ENCODE assay signal across 8 cellular contexts in the genomic region with DNA sequence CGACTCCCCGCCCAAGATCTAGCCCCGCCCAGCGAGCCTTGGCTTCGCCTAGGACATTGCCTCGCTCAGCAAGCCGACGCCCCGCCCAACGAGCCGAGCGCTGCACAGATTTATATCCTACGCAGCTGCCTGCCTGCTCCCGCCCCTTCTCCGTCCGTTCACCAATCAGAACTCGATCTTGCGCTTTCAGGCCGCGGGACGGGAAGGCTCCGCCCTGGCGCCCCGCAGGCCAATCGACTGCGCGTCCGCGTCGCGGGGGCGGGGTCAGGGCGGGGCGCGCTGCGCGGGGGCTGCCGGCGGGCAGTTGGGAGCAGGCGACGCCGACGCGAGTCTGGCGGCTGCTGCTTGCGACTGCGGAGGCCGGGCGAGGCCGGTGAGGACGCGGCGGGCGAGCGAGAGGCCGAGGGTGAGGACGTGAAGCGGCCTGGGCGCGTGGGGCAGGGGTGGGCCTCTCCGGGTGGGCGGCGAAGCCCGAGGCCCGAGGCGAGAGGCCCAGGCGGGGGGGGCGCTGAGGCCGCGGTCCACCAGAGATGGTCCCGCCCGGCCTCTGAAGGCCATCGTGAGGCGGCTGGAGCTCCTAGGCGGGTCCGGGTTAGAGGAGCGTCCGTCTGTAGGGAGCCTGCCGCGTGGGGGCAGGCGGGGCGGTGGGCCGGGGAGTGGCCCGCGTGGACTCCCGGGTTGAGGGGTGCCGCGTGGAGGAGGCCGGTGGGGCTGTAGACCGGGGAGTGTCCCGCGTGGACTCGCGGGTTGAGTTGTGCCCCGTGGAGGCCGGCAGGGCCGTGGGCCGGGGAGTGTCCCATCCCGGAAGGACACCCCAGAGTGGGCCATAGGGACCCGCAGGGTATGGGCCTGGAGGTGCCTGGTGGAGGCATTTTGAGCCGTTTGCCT. TPM values are rescaled to one million over a fixed set of nuclear protein-coding genes. Genes with fewer than 3 reads are reported as not detected.
DNase-seq lines count a peak whose midpoint lies in the region; ATAC-seq and TF ChIP-seq lines count a peak whose summit lies in the region.

A gene with protein sequence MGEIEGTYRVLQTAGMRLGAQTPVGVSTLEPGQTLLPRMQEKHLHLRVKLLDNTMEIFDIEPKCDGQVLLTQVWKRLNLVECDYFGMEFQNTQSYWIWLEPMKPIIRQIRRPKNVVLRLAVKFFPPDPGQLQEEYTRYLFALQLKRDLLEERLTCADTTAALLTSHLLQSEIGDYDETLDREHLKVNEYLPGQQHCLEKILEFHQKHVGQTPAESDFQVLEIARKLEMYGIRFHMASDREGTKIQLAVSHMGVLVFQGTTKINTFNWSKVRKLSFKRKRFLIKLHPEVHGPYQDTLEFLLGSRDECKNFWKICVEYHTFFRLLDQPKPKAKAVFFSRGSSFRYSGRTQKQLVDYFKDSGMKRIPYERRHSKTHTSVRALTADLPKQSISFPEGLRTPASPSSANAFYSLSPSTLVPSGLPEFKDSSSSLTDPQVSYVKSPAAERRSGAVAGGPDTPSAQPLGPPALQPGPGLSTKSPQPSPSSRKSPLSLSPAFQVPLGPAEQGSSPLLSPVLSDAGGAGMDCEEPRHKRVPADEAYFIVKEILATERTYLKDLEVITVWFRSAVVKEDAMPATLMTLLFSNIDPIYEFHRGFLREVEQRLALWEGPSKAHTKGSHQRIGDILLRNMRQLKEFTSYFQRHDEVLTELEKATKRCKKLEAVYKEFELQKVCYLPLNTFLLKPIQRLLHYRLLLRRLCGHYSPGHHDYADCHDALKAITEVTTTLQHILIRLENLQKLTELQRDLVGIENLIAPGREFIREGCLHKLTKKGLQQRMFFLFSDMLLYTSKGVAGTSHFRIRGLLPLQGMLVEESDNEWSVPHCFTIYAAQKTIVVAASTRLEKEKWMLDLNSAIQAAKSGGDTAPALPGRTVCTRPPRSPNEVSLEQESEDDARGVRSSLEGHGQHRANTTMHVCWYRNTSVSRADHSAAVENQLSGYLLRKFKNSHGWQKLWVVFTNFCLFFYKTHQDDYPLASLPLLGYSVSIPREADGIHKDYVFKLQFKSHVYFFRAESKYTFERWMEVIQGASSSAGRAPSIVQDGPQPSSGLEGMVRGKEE (plus strand): TSS at position 303 of the 888 bp plus-strand sequence. CDS start 16,823 bp downstream, outside the sequence.

- H3K36me3 ChIP-seq in mammary epithelial cell (ENCODE audit: insufficient read depth, low read length): peaks cover 19% of the 10 kb centered on the region
- peaks cover 34% of the 10 kb centered on the region for H3K36me3 ChIP-seq in iPS-20b (ENCODE audit: insufficient read depth, low read depth, low read length)

- intact Hi-C loops in mammary epithelial cell (cut with micrococcal nuclease): loop anchor here (1.0 to 10.0 kb wide), 5 partner anchors 36 to 501 kb away; a partner anchor contains a TSS

- peak; percentile 85 for ATAC-seq in HG03175 (IDR thresholded peaks at IDR 0.05; ENCODE audit: unreplicated experiment)

- CTCF ChIA-PET in mammary epithelial cell (lab: Charles Lee; ENCODE audit: low non-redundant PET): no interaction called here

- H3K9ac ChIP-seq in mammary epithelial cell (ENCODE audit: insufficient read depth, low read length) (peak within 1 kb of the TSS; percentile 64), iPS-20b (ENCODE audit: low read depth, low read length) (peak within 1 kb of the TSS; percentile 81)

- dilution Hi-C loops in mammary epithelial cell (cut with HindIII; ENCODE audit: low sequenced_read_pairs): no loop called here

- no peaks in the 10 kb centered on the region for H3K9me3 ChIP-seq in mammary epithelial cell (replicated peaks; ENCODE audit: insufficient read depth, low read length)
- H3K9me3 ChIP-seq in iPS-20b (ENCODE audit: insufficient read depth, low read depth, low read length): no peaks in the 10 kb centered on the region

- TF ChIP-seq CTCF in WI38 (IDR thresholded peaks at IDR 0.05; ENCODE audit: low read depth, low read length) (no peak), mammary epithelial cell (conservative IDR thresholded peaks at IDR 0.05 in 1 of 2, IDR thresholded peaks at IDR 0.05 in 1 of 2; ENCODE audit: extremely low read depth in 1 of 2, insufficient read depth in 1 of 2, low read depth in 1 of 2, low read length in 2 of 2) (no peak)

- H3K27ac ChIP-seq in mammary epithelial cell (ENCODE audit: insufficient read depth, low read depth, low read length) (peak within 1 kb of the TSS; percentile 59), iPS-20b (ENCODE audit: low read length) (peak within 1 kb of the TSS; percentile 27), skin epidermis (peak within 1 kb of the TSS; percentile 75 to 98 (median 91))

- H3K27me3 ChIP-seq in mammary epithelial cell (ENCODE audit: insufficient read depth, low read length): no peaks in the 10 kb centered on the region
- no peaks in the 10 kb centered on the region for H3K27me3 ChIP-seq in iPS-20b (ENCODE audit: insufficient read depth, low read length)

- BruUV-seq in mammary epithelial cell (replicated peaks; lab: Mats Ljungman, UMichigan): no TSS peak

- in situ Hi-C loops in GM18951 (cut with MboI; ENCODE audit: low sequenced_read_pairs, unreplicated experiment): no loop called here
- in situ Hi-C loops in mammary epithelial cell (cut with MboI; ENCODE audit: low sequenced_read_pairs in 2 of 2): no loop called here

- H3K4me1 ChIP-seq in mammary epithelial cell (ENCODE audit: insufficient read depth, low read length) (peaks cover 16% of the 10 kb centered on the region), iPS-20b (ENCODE audit: insufficient read depth, low read length) (peaks cover 14% of the 10 kb centered on the region)

- DNase-seq in AG08395 (ENCODE audit: low spot score): peak; percentile 96
- peak; percentile 99 for DNase-seq in NCI-H2227 treated with DMSO at 0.1 percent for 48 hours (lab: John Stamatoyannopoulos, UW)
- DNase-seq in mammary epithelial cell: peak; percentile 96

- 0% methylated on average over 1 of the region's 101 CpGs for WGBS in mammary epithelial cell (ENCODE audit: low coverage, missing lambda C conversion rate)

- TF ChIP-seq POLR2A in GM18951 (IDR thresholded peaks at IDR 0.05; ENCODE audit: extremely low read depth, insufficient read depth, insufficient read length): peak; percentile 95

- no peaks in the 10 kb centered on the region for H4K20me1 ChIP-seq in mammary epithelial cell (ENCODE audit: insufficient read depth, low read length)

- peak within 1 kb of the TSS; percentile 86 for H3K4me3 ChIP-seq in WI38 (ENCODE audit: low read depth, low read length)
- H3K4me3 ChIP-seq in mammary epithelial cell (replicated peaks in 1 of 3; ENCODE audit: insufficient read depth in 1 of 3, low read depth in 2 of 3, low read length in 3 of 3): peak within 1 kb of the TSS; percentile 84 to 92 (median 86)
- H3K4me3 ChIP-seq in iPS-20b (ENCODE audit: low read length): peak within 1 kb of the TSS; percentile 79
- H3K4me3 ChIP-seq in skin epidermis: peak within 1 kb of the TSS; percentile 69 to 95 (median 89)

- peaks cover 49% of the 10 kb centered on the region for H3K79me2 ChIP-seq in mammary epithelial cell (ENCODE audit: insufficient read depth, low read length)

- H2AFZ ChIP-seq in mammary epithelial cell (ENCODE audit: low read depth, low read length): peak within 1 kb of the TSS; percentile 82

- H3K4me2 ChIP-seq in mammary epithelial cell (ENCODE audit: insufficient read depth, low read depth, low read length): peak within 1 kb of the TSS; percentile 93

RNA-seq across cellular contexts. Expression of the gene that starts here (rescaled TPM):
- total RNA-seq in mammary epithelial cell: 10 to 100 TPM; 38.5 to 40.2 TPM
- polyA plus RNA-seq in mammary epithelial cell: 22.0 TPM
- 103 TPM for polyA minus RNA-seq in mammary epithelial cell

Comparison
In these comparisons a context has a peak if more than half of its experiments do, and no peak if none do; other contexts are left out.
1. Peak in every context shown above with its lines: DNase-seq, ATAC-seq, H3K4me3 ChIP-seq and H3K27ac ChIP-seq.
2. H3K27ac ChIP-seq: peak in every context shown above with its lines; median percentile 91 in skin epidermis; 59 in mammary epithelial cell; 27 in iPS-20b.